Comparison of ENCODE assay signal across 24 cellular contexts in the genomic region with DNA sequence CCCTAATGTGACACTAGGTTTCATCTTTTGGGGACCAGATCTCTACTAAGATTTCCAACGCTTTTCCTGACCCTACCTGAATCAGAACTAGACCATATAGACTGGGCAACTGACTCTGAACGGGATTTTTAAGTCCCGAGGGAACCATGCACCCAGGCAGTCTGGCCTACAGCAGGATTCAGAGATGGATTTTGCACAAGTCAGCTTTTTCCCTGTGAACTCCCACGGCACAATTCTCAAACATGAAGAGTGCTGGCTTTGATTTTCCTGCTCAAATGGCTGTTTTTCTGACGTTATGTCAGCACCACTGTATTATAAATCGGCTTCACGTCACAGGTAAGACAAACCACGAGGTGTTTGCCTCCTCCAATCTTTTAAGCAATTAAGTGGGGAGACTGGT.
DNase-seq lines count a peak whose midpoint lies in the region; ATAC-seq, FAIRE-seq and TF ChIP-seq lines count a peak whose summit lies in the region.
"Had no signal": no experiment of that assay in that cellular context is flagged by ENCODE, and none has a peak within 500 bp of the region (broad histone marks: within the 10 kb centered on the region; RNA-seq: fewer than 3 reads in every experiment).

No MANE protein-coding gene starts in this region.

- no peaks in the 10 kb centered on the region for H3K79me2 ChIP-seq in HepG2 (ENCODE audit: insufficient read depth, low read length)

- no peak for FAIRE-seq in HepG2 (lab: Jason Lieb, UNC)
- FAIRE-seq: GM12878, GM12892, GM18507 had no signal

- in situ Hi-C loops in HepG2 (cut with HindIII; ENCODE audit: extremely low pct_ligation_motif_present, low pct_unique_long_range_greater_than_20kb), result no loop called here

- TF ChIP-seq RAD21 in HepG2 (CRISPR knock-in tag; IDR thresholded peaks at IDR 0.05), result no peak

- BruUV-seq in HepG2 (replicated peaks; lab: Mats Ljungman, UMichigan), result no TSS peak

- 0% methylated on average over 8 of the region's 8 CpGs for WGBS in HepG2 (ENCODE audit: low lambda C conversion rate)
- 52% methylated on average over 8 of the region's 8 CpGs for WGBS in right lobe of liver (ENCODE audit: insufficient coverage, low coverage, low lambda C conversion rate, missing lambda C conversion rate)

- H3K4me2 ChIP-seq in HepG2 (ENCODE audit: low read depth, low read length), result no peak overlapping the region

- intact Hi-C loops in HepG2 (cut with micrococcal nuclease; ENCODE audit: unreplicated experiment) (no loop called here), right lobe of liver (cut with DNase I) (no loop called here)

- TF ChIP-seq EP300 in HepG2 (IDR thresholded peaks at IDR 0.05; ENCODE audit: low read depth in 2 of 2, low read length in 2 of 2) (no peak), HepG2 (CRISPR knock-in tag; IDR thresholded peaks at IDR 0.05; ENCODE audit: borderline replicate concordance) (no peak)

- H3K4me1 ChIP-seq in HepG2 (ENCODE audit: insufficient read depth, low read length) (no peaks in the 10 kb centered on the region), right lobe of liver (no peaks in the 10 kb centered on the region)
- H3K4me1 ChIP-seq: BE2C had no signal

- DNase-seq in HepG2 (ENCODE audit: low spot score), result no peak
- DNase-seq in right lobe of liver, result no peak
- peak; percentile 29 for DNase-seq in islet precursor cell
- no peak for DNase-seq in NCI-H226
- DNase-seq: ACHN; BE2C; C1 segment of cervical spinal cord; CD4-positive, alpha-beta memory T cell; CD4-positive, CD25-positive, alpha-beta regulatory T cell; CD8-positive, alpha-beta memory T cell; COR-L47; DMS 273 treated with DMSO at 0.1 percent for 48 hours; DMS153; DMS53; DMS79; DND-41; EL; GDM1 had no signal

- POLR2A ChIA-PET in HepG2 (lab: Yijun Ruan, JAX), result no interaction called here

- ATAC-seq in HepG2 (no peak), right lobe of liver (no peak), HG03159 (IDR thresholded peaks at IDR 0.05; ENCODE audit: unreplicated experiment) (no peak)
- ATAC-seq: GM12878 had no signal

- H3K36me3 ChIP-seq in HepG2 (replicated peaks in 1 of 2; ENCODE audit: control insufficient read depth in 1 of 2, insufficient read depth in 2 of 2, low read length in 2 of 2) (no peaks in the 10 kb centered on the region), right lobe of liver (no peaks in the 10 kb centered on the region)
- H3K36me3 ChIP-seq: BE2C, BLaER1 had no signal

- H3K27ac ChIP-seq in HepG2 (ENCODE audit: extremely low read length, insufficient read depth, low read length) (no peak overlapping the region), right lobe of liver (no peak overlapping the region)
- H3K27ac ChIP-seq: 22Rv1, BLaER1 had no signal

- H3K4me3 ChIP-seq in HepG2 (replicated peaks in 1 of 3; ENCODE audit: insufficient read depth in 1 of 3, low read depth in 2 of 3, low read length in 3 of 3) (no peak overlapping the region), right lobe of liver (no peak overlapping the region)
- H3K4me3 ChIP-seq: BLaER1, GM12878 had no signal

- TF ChIP-seq POLR2A in HepG2 (IDR thresholded peaks at IDR 0.05; ENCODE audit: insufficient read depth in 1 of 2, low read depth in 2 of 2, low read length in 2 of 2) (no peak), right lobe of liver (IDR thresholded peaks at IDR 0.05) (no peak)

- no peak overlapping the region for H2AFZ ChIP-seq in HepG2 (ENCODE audit: low read length)

- H4K20me1 ChIP-seq in HepG2 (ENCODE audit: insufficient read depth, low read length), result no peaks in the 10 kb centered on the region
- H4K20me1 ChIP-seq: BLaER1 had no signal

- H3K9me3 ChIP-seq in HepG2 (ENCODE audit: low read length) (no peaks in the 10 kb centered on the region), right lobe of liver (no peaks in the 10 kb centered on the region)
- H3K9me3 ChIP-seq: BE2C, BLaER1 had no signal

- CTCF ChIA-PET in HepG2 (lab: Yijun Ruan, JAX; ENCODE audit: low intra/inter-chr PET ratio, low total read pairs), result no interaction called here

- no peak for TF ChIP-seq CTCF in HepG2 (CRISPR knock-in tag; IDR thresholded peaks at IDR 0.05)
- TF ChIP-seq CTCF in right lobe of liver (IDR thresholded peaks at IDR 0.05), result no peak

- H3K27me3 ChIP-seq in HepG2 (ENCODE audit: control insufficient read depth in 1 of 2, insufficient read depth in 2 of 2, low read length in 2 of 2) (peaks cover 1 to 17% of the 10 kb centered on the region in 2 experiments; a peak in 1 of 5 replicates), right lobe of liver (no peaks in the 10 kb centered on the region)
- H3K27me3 ChIP-seq: BE2C, BLaER1 had no signal

- no peak overlapping the region for H3K9ac ChIP-seq in HepG2 (ENCODE audit: insufficient read depth, low read depth, low read length)
- H3K9ac ChIP-seq: BLaER1 had no signal

TF ChIP-seq in HepG2, 621 proteins besides CTCF, POLR2A, EP300 and RAD21 (continues in another document):
- TF ChIP-seq MAFK (conservative IDR thresholded peaks at IDR 0.05 in 1 of 2, IDR thresholded peaks at IDR 0.05 in 1 of 2; ENCODE audit: low read length in 2 of 2) (peak; percentile 21 to 67; a peak in 2 of 4 replicates), HOXA9 (CRISPR knock-in tag; IDR thresholded peaks at IDR 0.05; ENCODE audit: borderline replicate concordance) (no peak), ZNF3 (CRISPR knock-in tag; IDR thresholded peaks at IDR 0.05) (no peak), ZSCAN30 (CRISPR knock-in tag; IDR thresholded peaks at IDR 0.05) (no peak), ZNF124 (CRISPR knock-in tag; IDR thresholded peaks at IDR 0.05) (no peak), MED8 (CRISPR knock-in tag; IDR thresholded peaks at IDR 0.05; ENCODE audit: insufficient replicate concordance) (no peak), TOPORS (CRISPR knock-in tag; IDR thresholded peaks at IDR 0.05) (no peak), MAFF (IDR thresholded peaks at IDR 0.05; ENCODE audit: low read depth, low read length) (peak; percentile 40; the same call in 1 of the 2 replicates), ARNT (IDR thresholded peaks at IDR 0.05) (no peak)
- TF ChIP-seq, protein P1, sequence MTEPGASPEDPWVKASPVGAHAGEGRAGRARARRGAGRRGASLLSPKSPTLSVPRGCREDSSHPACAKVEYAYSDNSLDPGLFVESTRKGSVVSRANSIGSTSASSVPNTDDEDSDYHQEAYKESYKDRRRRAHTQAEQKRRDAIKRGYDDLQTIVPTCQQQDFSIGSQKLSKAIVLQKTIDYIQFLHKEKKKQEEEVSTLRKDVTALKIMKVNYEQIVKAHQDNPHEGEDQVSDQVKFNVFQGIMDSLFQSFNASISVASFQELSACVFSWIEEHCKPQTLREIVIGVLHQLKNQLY (CRISPR knock-in tag; IDR thresholded peaks at IDR 0.05), result no peak
- TF ChIP-seq, protein P2, sequence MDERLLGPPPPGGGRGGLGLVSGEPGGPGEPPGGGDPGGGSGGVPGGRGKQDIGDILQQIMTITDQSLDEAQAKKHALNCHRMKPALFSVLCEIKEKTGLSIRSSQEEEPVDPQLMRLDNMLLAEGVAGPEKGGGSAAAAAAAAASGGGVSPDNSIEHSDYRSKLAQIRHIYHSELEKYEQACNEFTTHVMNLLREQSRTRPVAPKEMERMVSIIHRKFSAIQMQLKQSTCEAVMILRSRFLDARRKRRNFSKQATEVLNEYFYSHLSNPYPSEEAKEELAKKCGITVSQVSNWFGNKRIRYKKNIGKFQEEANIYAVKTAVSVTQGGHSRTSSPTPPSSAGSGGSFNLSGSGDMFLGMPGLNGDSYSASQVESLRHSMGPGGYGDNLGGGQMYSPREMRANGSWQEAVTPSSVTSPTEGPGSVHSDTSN (CRISPR knock-in tag; IDR thresholded peaks at IDR 0.05), result no peak
- TF ChIP-seq, protein P3, sequence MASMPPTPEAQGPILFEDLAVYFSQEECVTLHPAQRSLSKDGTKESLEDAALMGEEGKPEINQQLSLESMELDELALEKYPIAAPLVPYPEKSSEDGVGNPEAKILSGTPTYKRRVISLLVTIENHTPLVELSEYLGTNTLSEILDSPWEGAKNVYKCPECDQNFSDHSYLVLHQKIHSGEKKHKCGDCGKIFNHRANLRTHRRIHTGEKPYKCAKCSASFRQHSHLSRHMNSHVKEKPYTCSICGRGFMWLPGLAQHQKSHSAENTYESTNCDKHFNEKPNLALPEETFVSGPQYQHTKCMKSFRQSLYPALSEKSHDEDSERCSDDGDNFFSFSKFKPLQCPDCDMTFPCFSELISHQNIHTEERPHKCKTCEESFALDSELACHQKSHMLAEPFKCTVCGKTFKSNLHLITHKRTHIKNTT (CRISPR knock-in tag; IDR thresholded peaks at IDR 0.05), result no peak
- TF ChIP-seq, protein P4, sequence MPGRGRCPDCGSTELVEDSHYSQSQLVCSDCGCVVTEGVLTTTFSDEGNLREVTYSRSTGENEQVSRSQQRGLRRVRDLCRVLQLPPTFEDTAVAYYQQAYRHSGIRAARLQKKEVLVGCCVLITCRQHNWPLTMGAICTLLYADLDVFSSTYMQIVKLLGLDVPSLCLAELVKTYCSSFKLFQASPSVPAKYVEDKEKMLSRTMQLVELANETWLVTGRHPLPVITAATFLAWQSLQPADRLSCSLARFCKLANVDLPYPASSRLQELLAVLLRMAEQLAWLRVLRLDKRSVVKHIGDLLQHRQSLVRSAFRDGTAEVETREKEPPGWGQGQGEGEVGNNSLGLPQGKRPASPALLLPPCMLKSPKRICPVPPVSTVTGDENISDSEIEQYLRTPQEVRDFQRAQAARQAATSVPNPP (CRISPR knock-in tag; IDR thresholded peaks at IDR 0.05), result no peak
- TF ChIP-seq, protein P5, sequence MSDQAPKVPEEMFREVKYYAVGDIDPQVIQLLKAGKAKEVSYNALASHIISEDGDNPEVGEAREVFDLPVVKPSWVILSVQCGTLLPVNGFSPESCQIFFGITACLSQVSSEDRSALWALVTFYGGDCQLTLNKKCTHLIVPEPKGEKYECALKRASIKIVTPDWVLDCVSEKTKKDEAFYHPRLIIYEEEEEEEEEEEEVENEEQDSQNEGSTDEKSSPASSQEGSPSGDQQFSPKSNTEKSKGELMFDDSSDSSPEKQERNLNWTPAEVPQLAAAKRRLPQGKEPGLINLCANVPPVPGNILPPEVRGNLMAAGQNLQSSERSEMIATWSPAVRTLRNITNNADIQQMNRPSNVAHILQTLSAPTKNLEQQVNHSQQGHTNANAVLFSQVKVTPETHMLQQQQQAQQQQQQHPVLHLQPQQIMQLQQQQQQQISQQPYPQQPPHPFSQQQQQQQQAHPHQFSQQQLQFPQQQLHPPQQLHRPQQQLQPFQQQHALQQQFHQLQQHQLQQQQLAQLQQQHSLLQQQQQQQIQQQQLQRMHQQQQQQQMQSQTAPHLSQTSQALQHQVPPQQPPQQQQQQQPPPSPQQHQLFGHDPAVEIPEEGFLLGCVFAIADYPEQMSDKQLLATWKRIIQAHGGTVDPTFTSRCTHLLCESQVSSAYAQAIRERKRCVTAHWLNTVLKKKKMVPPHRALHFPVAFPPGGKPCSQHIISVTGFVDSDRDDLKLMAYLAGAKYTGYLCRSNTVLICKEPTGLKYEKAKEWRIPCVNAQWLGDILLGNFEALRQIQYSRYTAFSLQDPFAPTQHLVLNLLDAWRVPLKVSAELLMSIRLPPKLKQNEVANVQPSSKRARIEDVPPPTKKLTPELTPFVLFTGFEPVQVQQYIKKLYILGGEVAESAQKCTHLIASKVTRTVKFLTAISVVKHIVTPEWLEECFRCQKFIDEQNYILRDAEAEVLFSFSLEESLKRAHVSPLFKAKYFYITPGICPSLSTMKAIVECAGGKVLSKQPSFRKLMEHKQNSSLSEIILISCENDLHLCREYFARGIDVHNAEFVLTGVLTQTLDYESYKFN (CRISPR knock-in tag; conservative IDR thresholded peaks at IDR 0.05), result no peak
